18 cellular contexts compared by ENCODE assay signal in genomic region chr1:20770314-20771087, GRCh38. TPM values are rescaled to one million over a fixed set of nuclear protein-coding genes. Genes with fewer than 3 reads are reported as not detected.
DNase-seq lines count a peak whose midpoint lies in the region; ATAC-seq, FAIRE-seq and TF ChIP-seq lines count a peak whose summit lies in the region.
"Had no signal": no experiment of that assay in that cellular context is flagged by ENCODE, and none has a peak within 500 bp of the region (broad histone marks: within the 10 kb centered on the region; RNA-seq: fewer than 3 reads in every experiment).

No MANE protein-coding gene starts in this region.

- no peak for TF ChIP-seq CTCF in HepG2 (CRISPR knock-in tag; IDR thresholded peaks at IDR 0.05)
- TF ChIP-seq CTCF in right lobe of liver (IDR thresholded peaks at IDR 0.05), result no peak
- TF ChIP-seq CTCF in chondrocyte (IDR thresholded peaks at IDR 0.05), result no peak

- H3K4me3 Mint-ChIP-seq in chondrocyte (ENCODE audit: unreplicated experiment), result no peak overlapping the region
- H3K4me3 Mint-ChIP-seq: CD4-positive, CD25-positive, alpha-beta regulatory T cell had no signal

- H3K4me1 Mint-ChIP-seq in chondrocyte (ENCODE audit: low read depth), result no peaks in the 10 kb centered on the region

- H3K4me1 ChIP-seq in HepG2 (ENCODE audit: insufficient read depth, low read length) (no peaks in the 10 kb centered on the region), right lobe of liver (no peaks in the 10 kb centered on the region)
- H3K4me1 ChIP-seq: BE2C, Caco-2 had no signal

- TF ChIP-seq POLR2A in HepG2 (IDR thresholded peaks at IDR 0.05; ENCODE audit: insufficient read depth in 1 of 2, low read depth in 2 of 2, low read length in 2 of 2) (no peak), right lobe of liver (IDR thresholded peaks at IDR 0.05) (no peak)

- H3K9ac ChIP-seq in HepG2 (ENCODE audit: insufficient read depth, low read depth, low read length), result no peak overlapping the region
- no peak overlapping the region for H3K9ac ChIP-seq in SK-N-MC (ENCODE audit: insufficient read length)

- CTCF ChIA-PET in HepG2 (lab: Yijun Ruan, JAX; ENCODE audit: low intra/inter-chr PET ratio, low total read pairs), result no interaction called here

- no peak for TF ChIP-seq EP300 in HepG2 (IDR thresholded peaks at IDR 0.05; ENCODE audit: low read depth in 2 of 2, low read length in 2 of 2)
- TF ChIP-seq EP300 in HepG2 (CRISPR knock-in tag; IDR thresholded peaks at IDR 0.05; ENCODE audit: borderline replicate concordance), result no peak

- no peak overlapping the region for H2AFZ ChIP-seq in HepG2 (ENCODE audit: low read length)

- in situ Hi-C loops in HepG2 (cut with HindIII; ENCODE audit: extremely low pct_ligation_motif_present, low pct_unique_long_range_greater_than_20kb), result no loop called here

- peak overlapping the region; percentile 17 for H3K27ac Mint-ChIP-seq in chondrocyte (ENCODE audit: unreplicated experiment)

- no peak for FAIRE-seq in HepG2 (lab: Jason Lieb, UNC)
- FAIRE-seq: A204.1, D721Med, GM12891, GM18507 had no signal

- intact Hi-C loops in HepG2 (cut with micrococcal nuclease; ENCODE audit: unreplicated experiment) (no loop called here), right lobe of liver (cut with DNase I) (no loop called here)

- no peak overlapping the region for H3K4me3 ChIP-seq in HepG2 (replicated peaks in 1 of 3; ENCODE audit: insufficient read depth in 1 of 3, low read depth in 2 of 3, low read length in 3 of 3)
- H3K4me3 ChIP-seq in right lobe of liver, result no peak overlapping the region
- no peak overlapping the region for H3K4me3 ChIP-seq in SK-N-MC

- no peaks in the 10 kb centered on the region for H3K9me3 Mint-ChIP-seq in chondrocyte (ENCODE audit: low read depth)
- H3K9me3 Mint-ChIP-seq: CD4-positive, CD25-positive, alpha-beta regulatory T cell had no signal

- DNase-seq in HepG2 (ENCODE audit: low spot score) (no peak), right lobe of liver (no peak), SK-N-MC (ENCODE audit: low read depth, low spot score) (no peak), chondrocyte (ENCODE audit: low spot score) (no peak), NCI-H774 (lab: John Stamatoyannopoulos, UW) (no peak)
- no peak for DNase-seq in stimulated activated CD4-positive, alpha-beta T cell treated with anti-CD3 and anti-CD28 coated beads, Interleukin-15, amount 100 ng/mL, for 24 hours
- DNase-seq: ACHN; BE2C; C1 segment of cervical spinal cord; Caco-2; CD4-positive, CD25-positive, alpha-beta regulatory T cell; GOT3; H7 had no signal

- no peak overlapping the region for H3K27ac ChIP-seq in HepG2 (ENCODE audit: extremely low read length, insufficient read depth, low read length)
- no peak overlapping the region for H3K27ac ChIP-seq in right lobe of liver
- H3K27ac ChIP-seq in SK-N-MC, result 0 out of 2 replicates have a peak overlapping the region, but pooled peaks have one; percentile 19

- H3K36me3 ChIP-seq in HepG2 (replicated peaks in 1 of 2; ENCODE audit: control insufficient read depth in 1 of 2, insufficient read depth in 2 of 2, low read length in 2 of 2) (peaks cover 22 to 89% of the 10 kb centered on the region in 2 experiments), right lobe of liver (peaks cover 5 to 100% (median 50%) of the 10 kb centered on the region in 4 donors), SK-N-MC (ENCODE audit: insufficient read depth, low read length) (peaks cover 96% of the 10 kb centered on the region)

- no peaks in the 10 kb centered on the region for H4K20me1 ChIP-seq in HepG2 (ENCODE audit: insufficient read depth, low read length)

- H3K36me3 Mint-ChIP-seq in chondrocyte (ENCODE audit: low read depth), result peaks cover 22% of the 10 kb centered on the region

- BruUV-seq in HepG2 (replicated peaks; lab: Mats Ljungman, UMichigan), result no TSS peak

- WGBS in HepG2 (ENCODE audit: low lambda C conversion rate), result 96% methylated on average over 6 of the region's 6 CpGs
- 97% methylated on average over 6 of the region's 6 CpGs for WGBS in right lobe of liver (ENCODE audit: insufficient coverage, low coverage, low lambda C conversion rate, missing lambda C conversion rate)

- H3K9me3 ChIP-seq in HepG2 (ENCODE audit: low read length) (no peaks in the 10 kb centered on the region), right lobe of liver (no peaks in the 10 kb centered on the region), SK-N-MC (ENCODE audit: low read depth, low read length) (no peaks in the 10 kb centered on the region)
- H3K9me3 ChIP-seq: BE2C, Caco-2 had no signal

- no peaks in the 10 kb centered on the region for H3K27me3 ChIP-seq in HepG2 (ENCODE audit: control insufficient read depth in 1 of 2, insufficient read depth in 2 of 2, low read length in 2 of 2)
- no peaks in the 10 kb centered on the region for H3K27me3 ChIP-seq in right lobe of liver
- H3K27me3 ChIP-seq: BE2C had no signal

- POLR2A ChIA-PET in HepG2 (lab: Yijun Ruan, JAX), result no interaction called here

- H3K27me3 Mint-ChIP-seq in chondrocyte (ENCODE audit: low read depth), result no peaks in the 10 kb centered on the region
- H3K27me3 Mint-ChIP-seq: CD4-positive, CD25-positive, alpha-beta regulatory T cell had no signal

- peaks cover 6% of the 10 kb centered on the region for H3K79me2 ChIP-seq in HepG2 (ENCODE audit: insufficient read depth, low read length)

- no peak overlapping the region for H3K4me2 ChIP-seq in HepG2 (ENCODE audit: low read depth, low read length)

- no peak for ATAC-seq in HepG2
- no peak for ATAC-seq in right lobe of liver
- ATAC-seq: HCT116 had no signal

- TF ChIP-seq RAD21 in HepG2 (CRISPR knock-in tag; IDR thresholded peaks at IDR 0.05), result no peak

RNA-seq across cellular contexts. Expression of gene HP1BP3, which starts 16.6 kb away (rescaled TPM):
- total RNA-seq in HepG2 (2016; rRNA removed; fragmentation: Illumina TruSeq; extraction: Trizol) (137 and 163 TPM in 2 replicates), right lobe of liver (10 to 100 TPM; 60.6 to 84.6 (median 70.7) TPM), chondrocyte (182 to 225 TPM (median 182 TPM) in 3 replicates)
- 199 and 242 TPM in 2 replicates for total RNA-seq in HepG2 (2016; cell fraction: cytosol; rRNA removed; fragmentation: Illumina TruSeq; extraction: Trizol; ENCODE audit: low read depth)
- total RNA-seq in HepG2 (2016; cell fraction: insoluble cytoplasmic fraction; rRNA removed; fragmentation: Illumina TruSeq; extraction: Trizol), result 127 and 136 TPM in 2 replicates
- total RNA-seq in HepG2 (2016; cell fraction: membrane; rRNA removed; fragmentation: Illumina TruSeq; extraction: Trizol), result 121 and 142 TPM in 2 replicates
- 131 and 144 TPM in 2 replicates for total RNA-seq in HepG2 (2016; cell fraction: nucleus; rRNA removed; fragmentation: Illumina TruSeq; extraction: Trizol)
- 88.7 and 98.5 TPM in 2 replicates for polyA plus RNA-seq in HepG2 (2011; rRNA removed)
- 46.9 and 55.6 TPM in 2 replicates for polyA plus RNA-seq in HepG2 (2011; cell fraction: cytosol; rRNA removed)
- polyA plus RNA-seq in HepG2 (2011; cell fraction: nucleus; rRNA removed), result 118 and 119 TPM in 2 replicates
- 63.1 and 84.6 TPM in 2 replicates for polyA plus RNA-seq in HepG2 (2012)
- 6.5 and 7.7 TPM in 2 replicates for polyA plus RNA-seq in HepG2 (2016; cell fraction: cytosol; fragmentation: Illumina TruSeq; extraction: Trizol; ENCODE audit: low read depth)
- 121 TPM in 2 replicates for polyA plus RNA-seq in HepG2 (2016; cell fraction: insoluble cytoplasmic fraction; fragmentation: Illumina TruSeq; extraction: Trizol; ENCODE audit: low read depth)
- polyA plus RNA-seq in HepG2 (2016; cell fraction: membrane; fragmentation: Illumina TruSeq; extraction: Trizol; ENCODE audit: low read depth), result 20.7 and 20.9 TPM in 2 replicates
- 198 and 208 TPM in 2 replicates for polyA plus RNA-seq in HepG2 (2016; cell fraction: nucleus; fragmentation: Illumina TruSeq; extraction: Trizol; ENCODE audit: insufficient read depth, low read depth)
- polyA minus RNA-seq in HepG2 (2011; rRNA and poly(A)+ RNA removed; ENCODE audit: low replicate concordance), result 48.7 and 70.5 TPM in 2 replicates
- polyA minus RNA-seq in HepG2 (2011; cell fraction: cytosol; rRNA and poly(A)+ RNA removed), result 74.2 and 80.9 TPM in 2 replicates
- 129 and 144 TPM in 2 replicates for polyA minus RNA-seq in HepG2 (2011; cell fraction: nucleus; rRNA and poly(A)+ RNA removed)

RNA-seq across cellular contexts. Expression of gene SH2D5, which starts 38.0 kb away (rescaled TPM):
- total RNA-seq in HepG2 (2016; rRNA removed; fragmentation: Illumina TruSeq; extraction: Trizol) (1.7 and 3.4 TPM in 2 replicates), right lobe of liver (1 to 10 TPM in 2 of 6 experiments, under 1 TPM in 1, not detected in 3; 0.80 to 1.8 (median 1.4) TPM), chondrocyte (0.15 to 1.1 TPM (median 0.75 TPM) in 3 replicates)
- total RNA-seq in HepG2 (2016; cell fraction: cytosol; rRNA removed; fragmentation: Illumina TruSeq; extraction: Trizol; ENCODE audit: low read depth), result 0.20 and 0.26 TPM in 2 replicates
- total RNA-seq in HepG2 (2016; cell fraction: insoluble cytoplasmic fraction; rRNA removed; fragmentation: Illumina TruSeq; extraction: Trizol), result 1.6 and 2.0 TPM in 2 replicates
- 1.4 and 1.8 TPM in 2 replicates for total RNA-seq in HepG2 (2016; cell fraction: membrane; rRNA removed; fragmentation: Illumina TruSeq; extraction: Trizol)
- total RNA-seq in HepG2 (2016; cell fraction: nucleus; rRNA removed; fragmentation: Illumina TruSeq; extraction: Trizol), result 1.8 and 2.2 TPM in 2 replicates
- 1.2 and 1.4 TPM in 2 replicates for polyA plus RNA-seq in HepG2 (2011; rRNA removed)
- 0.87 and 0.92 TPM in 2 replicates for polyA plus RNA-seq in HepG2 (2011; cell fraction: cytosol; rRNA removed)
- polyA plus RNA-seq in HepG2 (2011; cell fraction: nucleus; rRNA removed), result 7.0 and 10.0 TPM in 2 replicates
- polyA plus RNA-seq in HepG2 (2012), result 0.94 and 1.8 TPM in 2 replicates
- polyA plus RNA-seq in HepG2 (2016; cell fraction: cytosol; fragmentation: Illumina TruSeq; extraction: Trizol; ENCODE audit: low read depth), result 0.29 and 0.55 TPM in 2 replicates
- polyA plus RNA-seq in HepG2 (2016; cell fraction: insoluble cytoplasmic fraction; fragmentation: Illumina TruSeq; extraction: Trizol; ENCODE audit: low read depth), result 0.69 and 1.5 TPM in 2 replicates
- polyA plus RNA-seq in HepG2 (2016; cell fraction: membrane; fragmentation: Illumina TruSeq; extraction: Trizol; ENCODE audit: low read depth), result 0.64 and 0.86 TPM in 2 replicates
- polyA plus RNA-seq in HepG2 (2016; cell fraction: nucleus; fragmentation: Illumina TruSeq; extraction: Trizol; ENCODE audit: insufficient read depth, low read depth), result 4.8 and 5.7 TPM in 2 replicates
- polyA minus RNA-seq in HepG2 (2011; rRNA and poly(A)+ RNA removed; ENCODE audit: low replicate concordance), result 0.05 and 0.76 TPM in 2 replicates
- polyA minus RNA-seq in HepG2 (2011; cell fraction: cytosol; rRNA and poly(A)+ RNA removed), result 0.40 and 1.4 TPM in 2 replicates
- polyA minus RNA-seq in HepG2 (2011; cell fraction: nucleus; rRNA and poly(A)+ RNA removed), result 0.77 and 0.87 TPM in 2 replicates
- total RNA-seq: CD4-positive, CD25-positive, alpha-beta regulatory T cell had no signal
- polyA plus RNA-seq: CD4-positive, CD25-positive, alpha-beta regulatory T cell had no signal

RNA-seq across cellular contexts. Expression of gene KIF17, which starts 52.7 kb away (rescaled TPM):
- 0.24 and 0.25 TPM in 2 replicates for total RNA-seq in HepG2 (2016; rRNA removed; fragmentation: Illumina TruSeq; extraction: Trizol)
- total RNA-seq in HepG2 (2016; cell fraction: cytosol; rRNA removed; fragmentation: Illumina TruSeq; extraction: Trizol; ENCODE audit: low read depth), result not detected in 2 replicates
- 0.13 and 0.27 TPM in 2 replicates for total RNA-seq in HepG2 (2016; cell fraction: insoluble cytoplasmic fraction; rRNA removed; fragmentation: Illumina TruSeq; extraction: Trizol)
- 0.34 TPM in 1 of 2 replicates, not detected in the other for total RNA-seq in HepG2 (2016; cell fraction: membrane; rRNA removed; fragmentation: Illumina TruSeq; extraction: Trizol)
- total RNA-seq in HepG2 (2016; cell fraction: nucleus; rRNA removed; fragmentation: Illumina TruSeq; extraction: Trizol), result 0.16 TPM in 1 of 2 replicates, not detected in the other
- polyA plus RNA-seq in HepG2 (2011; rRNA removed), result 0.44 and 0.52 TPM in 2 replicates
- 0.27 and 0.36 TPM in 2 replicates for polyA plus RNA-seq in HepG2 (2011; cell fraction: cytosol; rRNA removed)
- 0.63 and 0.69 TPM in 2 replicates for polyA plus RNA-seq in HepG2 (2011; cell fraction: nucleus; rRNA removed)
- polyA plus RNA-seq in HepG2 (2012), result 0.35 and 0.60 TPM in 2 replicates
- 0.11 and 0.24 TPM in 2 replicates for polyA plus RNA-seq in HepG2 (2016; cell fraction: cytosol; fragmentation: Illumina TruSeq; extraction: Trizol; ENCODE audit: low read depth)
- 0.21 TPM in 1 of 2 replicates, not detected in the other for polyA plus RNA-seq in HepG2 (2016; cell fraction: insoluble cytoplasmic fraction; fragmentation: Illumina TruSeq; extraction: Trizol; ENCODE audit: low read depth)
- 0.14 and 0.47 TPM in 2 replicates for polyA plus RNA-seq in HepG2 (2016; cell fraction: membrane; fragmentation: Illumina TruSeq; extraction: Trizol; ENCODE audit: low read depth)
- polyA plus RNA-seq in HepG2 (2016; cell fraction: nucleus; fragmentation: Illumina TruSeq; extraction: Trizol; ENCODE audit: insufficient read depth, low read depth), result 0.36 TPM in 1 of 2 replicates, not detected in the other
- polyA minus RNA-seq in HepG2 (2011; rRNA and poly(A)+ RNA removed; ENCODE audit: low replicate concordance), result 0.78 TPM in 1 of 2 replicates, not detected in the other
- not detected in 2 replicates for polyA minus RNA-seq in HepG2 (2011; cell fraction: cytosol; rRNA and poly(A)+ RNA removed)
- polyA minus RNA-seq in HepG2 (2011; cell fraction: nucleus; rRNA and poly(A)+ RNA removed), result 0.52 and 0.62 TPM in 2 replicates
- 1 to 10 TPM; 1.0 to 3.2 (median 1.3) TPM for total RNA-seq in right lobe of liver
- 0.51 to 1.3 TPM (median 0.95 TPM) in 3 replicates for total RNA-seq in chondrocyte
- total RNA-seq: CD4-positive, CD25-positive, alpha-beta regulatory T cell had no signal
- polyA plus RNA-seq: CD4-positive, CD25-positive, alpha-beta regulatory T cell had no signal
